11 cellular contexts compared by ENCODE assay signal in genomic region chr3:18649666-18650363, GRCh38.
A peak's percentile ranks its signal among the peaks of the same experiment; 100 is the strongest.
DNase-seq lines count a peak whose midpoint lies in the region; ATAC-seq and TF ChIP-seq lines count a peak whose summit lies in the region.
"Had no signal": no experiment of that assay in that cellular context is flagged by ENCODE, and none has a peak within 500 bp of the region (broad histone marks: within the 10 kb centered on the region; RNA-seq: fewer than 3 reads in every experiment).

No MANE protein-coding gene starts in this region.

- no peaks in the 10 kb centered on the region for H3K27me3 Mint-ChIP-seq in CD8-positive, alpha-beta T cell (ENCODE audit: low read depth)
- H3K27me3 Mint-ChIP-seq: naive thymus-derived CD8-positive, alpha-beta T cell had no signal

- CTCF ChIA-PET in CD8-positive, alpha-beta T cell (lab: Charles Lee) = interaction anchor here (1.0 kb wide), 1 partner anchor 108 kb away, joined by 4 read pairs; no protein-coding TSS in a partner anchor

- no peaks in the 10 kb centered on the region for H3K9me3 ChIP-seq in CD8-positive, alpha-beta T cell (ENCODE audit: low read length)

- peak; percentile 61 for ATAC-seq in CD8-positive, alpha-beta T cell
- ATAC-seq in GM19438 (IDR thresholded peaks at IDR 0.05; ENCODE audit: low read depth, unreplicated experiment) (peak; percentile 56), HG03095 (IDR thresholded peaks at IDR 0.05; ENCODE audit: unreplicated experiment) (peak; percentile 81)

- no peaks in the 10 kb centered on the region for H3K36me3 ChIP-seq in CD8-positive, alpha-beta T cell (ENCODE audit: insufficient read depth, low read length)

- H3K4me3 ChIP-seq in CD8-positive, alpha-beta T cell (ENCODE audit: low read depth, low read length) = no peak overlapping the region

- H3K4me3 Mint-ChIP-seq in CD8-positive, alpha-beta T cell = peak overlapping the region; percentile 7

- peak in 2 of 7 experiments; percentile 13 to 33 for DNase-seq in CD8-positive, alpha-beta T cell
- peak; percentile 66 to 73 for DNase-seq in activated T-cell treated with anti-CD3 and anti-CD28 coated beads, Interleukin-2, amount 50 U/mL, for 48 hours
- DNase-seq in NCI-H1417 (lab: John Stamatoyannopoulos, UW) (no peak), G401 (ENCODE audit: low spot score) (no peak), UCSD-AML1 (lab: John Stamatoyannopoulos, UW; ENCODE audit: unreplicated experiment) (no peak), occipital lobe (lab: John Stamatoyannopoulos, UW) (no peak)
- DNase-seq: HCEC 1CT, NCI-H526 had no signal

- H3K4me1 ChIP-seq in CD8-positive, alpha-beta T cell (ENCODE audit: insufficient read depth, low read length) = peaks cover 10% of the 10 kb centered on the region

- no peaks in the 10 kb centered on the region for H3K9me3 Mint-ChIP-seq in CD8-positive, alpha-beta T cell
- H3K9me3 Mint-ChIP-seq: naive thymus-derived CD8-positive, alpha-beta T cell had no signal

- TF ChIP-seq CTCF in CD8-positive, alpha-beta T cell (IDR thresholded peaks at IDR 0.05) = no peak

- POLR2A ChIA-PET in CD8-positive, alpha-beta T cell (lab: Charles Lee) = no interaction called here

- H3K27me3 ChIP-seq in CD8-positive, alpha-beta T cell (ENCODE audit: insufficient read depth, low read length) = no peaks in the 10 kb centered on the region

- in situ Hi-C loops in G401 (cut with HindIII; ENCODE audit: low sequenced_read_pairs) = no loop called here

- H3K27ac ChIP-seq in CD8-positive, alpha-beta T cell (ENCODE audit: low read depth, low read length) = no peak overlapping the region

- H3K4me1 Mint-ChIP-seq in CD8-positive, alpha-beta T cell (ENCODE audit: low read depth) = peaks cover 24% of the 10 kb centered on the region

- intact Hi-C loops in CD8-positive, alpha-beta T cell (cut with DNase I, micrococcal nuclease) = loop anchor here in 1 of 2 experiments (10.0 kb wide), 1 partner anchor 95 kb away; no protein-coding TSS in a partner anchor

- H3K36me3 Mint-ChIP-seq in CD8-positive, alpha-beta T cell = no peaks in the 10 kb centered on the region

- peak overlapping the region; percentile 64 for H3K27ac Mint-ChIP-seq in CD8-positive, alpha-beta T cell

Comparison
In these comparisons a context has a peak if more than half of its experiments do, and no peak if none do; other contexts are left out.
1. DNase-seq: peak in activated T-cell treated with anti-CD3 and anti-CD28 coated beads, Interleukin-2, amount 50 U/mL, for 48 hours (2 of 2); none in NCI-H1417 (0 of 3), G401 (single experiment), UCSD-AML1 (single experiment) and occipital lobe (single experiment).
2. Peak in every context shown above with its lines, with median percentiles within 50 percentile points of each other: ATAC-seq.